ENCODE assay signal across 8 cellular contexts in the genomic region with DNA sequence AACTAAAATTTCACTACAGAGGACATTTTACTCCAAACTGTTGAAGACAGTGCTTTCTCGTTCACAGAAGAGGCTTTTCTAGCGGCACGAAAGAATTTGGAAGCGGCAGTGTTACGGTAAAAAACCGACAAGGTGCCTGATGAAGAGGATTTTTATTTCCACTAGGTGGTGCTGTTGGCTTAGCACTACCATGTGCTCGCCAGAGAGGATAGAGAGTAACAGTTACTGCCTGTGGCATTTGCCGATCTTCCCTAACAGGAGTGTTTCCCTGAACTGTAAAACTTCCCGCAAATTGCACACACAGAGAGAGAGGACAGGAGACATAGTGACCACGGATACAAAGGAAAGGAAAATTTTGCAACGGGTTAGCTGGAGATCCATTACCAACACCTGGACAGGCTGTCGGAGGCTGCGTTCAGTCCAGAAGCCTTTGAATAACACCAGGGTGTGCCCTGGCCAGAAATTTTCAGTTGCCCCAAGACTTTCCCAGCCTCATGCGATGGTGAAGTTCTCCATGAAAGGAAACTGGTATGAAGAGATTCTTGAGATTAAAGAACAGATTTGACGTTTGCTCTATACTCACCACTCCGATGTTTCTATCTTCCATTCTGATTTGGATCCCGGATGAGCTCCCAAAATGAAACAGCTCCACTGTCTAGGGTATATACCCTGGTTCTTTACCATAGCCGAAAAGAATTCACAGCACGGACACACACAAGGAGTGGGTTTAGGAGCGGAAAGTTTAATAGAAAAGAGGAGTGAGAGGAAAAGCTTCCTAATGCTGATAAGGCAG. TPM values are rescaled to one million over a fixed set of nuclear protein-coding genes. Genes with fewer than 3 reads are reported as not detected.
DNase-seq lines count a peak whose midpoint lies in the region; ATAC-seq, FAIRE-seq and TF ChIP-seq lines count a peak whose summit lies in the region.

No MANE protein-coding gene starts in this region.

- peak; percentile 43 for FAIRE-seq in A204.1 (lab: Jason Lieb, UNC)

- in situ Hi-C loops in G401 (cut with HindIII; ENCODE audit: low sequenced_read_pairs): no loop called here

- H3K27ac Mint-ChIP-seq in WTC11: peak overlapping the region; percentile 93

- DNase-seq in G401 (ENCODE audit: low spot score): peak; percentile 90
- peak; percentile 58 for DNase-seq in NCI-H1105 treated with DMSO at 0.1 percent for 48 hours (lab: John Stamatoyannopoulos, UW)
- no peak for DNase-seq in WTC11 (ENCODE audit: low spot score)
- peak; percentile 32 for DNase-seq in iris pigment epithelial cell (ENCODE audit: low read depth)
- no peak for DNase-seq in NK-92 treated with Interleukin-12 subunit alpha and Interleukin-12 subunit beta, amount 100 ng/mL, for 24 hours (lab: John Stamatoyannopoulos, UW)
- no peak for DNase-seq in stimulated activated CD4-positive, alpha-beta T cell treated with anti-CD3 and anti-CD28 coated beads, Interleukin-4, amount 100 ng/mL, for 24 hours

- H3K9me3 Mint-ChIP-seq in WTC11: peaks cover 19% of the 10 kb centered on the region

- peak overlapping the region; percentile 60 for H3K4me3 Mint-ChIP-seq in WTC11

- peaks cover 73% of the 10 kb centered on the region for H3K4me1 Mint-ChIP-seq in WTC11

- POLR2A ChIA-PET in WTC11 (lab: Charles Lee): interaction anchor here (0.6 to 0.9 kb wide), 2 partner anchors 113 to 154 kb away, joined by 3 read pairs; no protein-coding TSS in a partner anchor

- CTCF ChIA-PET in WTC11 (lab: Charles Lee): interaction anchor here (0.6 to 4.8 kb wide), 24 partner anchors 8 to 189 kb away, joined by 3 to 76 read pairs (median 8); a partner anchor contains a TSS

- H3K27me3 Mint-ChIP-seq in WTC11 (ENCODE audit: low read depth): peaks cover 2% of the 10 kb centered on the region; the same call in 1 of the 2 replicates

- peak; percentile 56 for ATAC-seq in WTC11
- no peak for ATAC-seq in GM19455 (IDR thresholded peaks at IDR 0.05; ENCODE audit: unreplicated experiment)

- peak; percentile 65; the same call in 1 of the 2 replicates for TF ChIP-seq CTCF in WTC11 (IDR thresholded peaks at IDR 0.05)

- H3K36me3 Mint-ChIP-seq in WTC11: peaks cover 50% of the 10 kb centered on the region

TF ChIP-seq in WTC11, 78 proteins besides CTCF, POLR2A, EP300 and RAD21:
- peak; percentile 69; the same call in 1 of the 2 replicates for TF ChIP-seq MYBL2 (CRISPR knock-in tag; IDR thresholded peaks at IDR 0.05)
- no peak for TF ChIP-seq FOXP1 (CRISPR knock-in tag; IDR thresholded peaks at IDR 0.05; ENCODE audit: borderline replicate concordance)
- TF ChIP-seq, protein P1, sequence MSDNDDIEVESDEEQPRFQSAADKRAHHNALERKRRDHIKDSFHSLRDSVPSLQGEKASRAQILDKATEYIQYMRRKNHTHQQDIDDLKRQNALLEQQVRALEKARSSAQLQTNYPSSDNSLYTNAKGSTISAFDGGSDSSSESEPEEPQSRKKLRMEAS (CRISPR knock-in tag; IDR thresholded peaks at IDR 0.05): peak; percentile 85

RNA-seq across cellular contexts. Expression of a gene that starts 48.1 kb away (rescaled TPM):
- not detected in 2 replicates for total RNA-seq in G401 (2014; rRNA removed; shearing (Covaris generic))
- total RNA-seq in WTC11 (2021): 18.0 to 23.9 TPM (median 21.3 TPM) in 3 replicates

RNA-seq across cellular contexts. Expression of a gene that starts 50.5 kb away (rescaled TPM):
- total RNA-seq in G401 (2014; rRNA removed; shearing (Covaris generic)): not detected in 2 replicates
- 4.4 to 5.4 TPM (median 4.9 TPM) in 3 replicates for total RNA-seq in WTC11 (2021)

Comparison
In these comparisons a context has a peak if more than half of its experiments do, and no peak if none do; other contexts are left out.
1. DNase-seq: peak in G401 (single experiment), NCI-H1105 treated with DMSO at 0.1 percent for 48 hours (single experiment) and iris pigment epithelial cell (single experiment); none in WTC11 (single experiment), NK-92 treated with Interleukin-12 subunit alpha and Interleukin-12 subunit beta, amount 100 ng/mL, for 24 hours (single experiment) and stimulated activated CD4-positive, alpha-beta T cell treated with anti-CD3 and anti-CD28 coated beads, Interleukin-4, amount 100 ng/mL, for 24 hours (single experiment).
2. RNA of a gene that starts 48.1 kb away (total RNA-seq): 18.0 to 23.9 TPM in WTC11; not detected in G401; every median in the first group is over 10 times any median in the second.